ENCODE assay signal across 8 cellular contexts in genomic region chr2:27628767-27629709, GRCh38. TPM values are rescaled to one million over a fixed set of nuclear protein-coding genes. Genes with fewer than 3 reads are reported as not detected.
DNase-seq lines count a peak whose midpoint lies in the region; ATAC-seq and TF ChIP-seq lines count a peak whose summit lies in the region.

Gene CCDC121 (minus strand): TSS chr2:27629012. CDS start chr2:27627799, 1,213 bp downstream.
Gene GPN1 (plus strand): TSS chr2:27629050. CDS start chr2:27629059, 9 bp downstream.

- no peaks in the 10 kb centered on the region for H3K9me2 ChIP-seq in OCI-LY1 (ENCODE audit: low read depth, low read length)

- H2AFZ ChIP-seq in OCI-LY1 (ENCODE audit: low read length), result peak within 1 kb of the TSS; percentile 98

- H3K27me3 ChIP-seq in HUES6 (ENCODE audit: control insufficient read depth, insufficient read depth, low read length) (no peaks in the 10 kb centered on the region), OCI-LY1 (ENCODE audit: insufficient read depth, low read length) (no peaks in the 10 kb centered on the region), esophagus (ENCODE audit: control insufficient read depth in 1 of 2, insufficient read depth in 2 of 2, low read length in 2 of 2) (no peaks in the 10 kb centered on the region), mucosa of stomach (ENCODE audit: control insufficient read depth, insufficient read depth, low read length) (no peaks in the 10 kb centered on the region)

- peak within 1 kb of the TSS; percentile 36 for H3K27ac ChIP-seq in HUES6 (ENCODE audit: low read depth, low read length)
- H3K27ac ChIP-seq in OCI-LY1 (ENCODE audit: low read depth, low read length, poor library complexity, severe bottlenecking), result peak within 1 kb of the TSS; percentile 41
- H3K27ac ChIP-seq in esophagus (ENCODE audit: low read depth in 2 of 2, low read length in 1 of 2), result peak within 1 kb of the TSS; percentile 74 to 91

- peak within 1 kb of the TSS; percentile 93 for H3K9ac ChIP-seq in HUES6 (ENCODE audit: low read length)
- peak within 1 kb of the TSS; percentile 100 for H3K9ac ChIP-seq in OCI-LY1 (ENCODE audit: low read length)
- H3K9ac ChIP-seq in mucosa of stomach (ENCODE audit: low read length), result peak within 1 kb of the TSS; percentile 94

- no peak for TF ChIP-seq CTCF in OCI-LY1 (IDR thresholded peaks at IDR 0.05; ENCODE audit: low read length)

- 0 to 1% methylated on average over 44 of the region's 44 CpGs for WGBS in esophagus, 2 donors

- H3K9me3 ChIP-seq in HUES6 (ENCODE audit: control insufficient read depth, insufficient read depth, low read depth, low read length) (no peaks in the 10 kb centered on the region), OCI-LY1 (ENCODE audit: low read length) (no peaks in the 10 kb centered on the region), esophagus (ENCODE audit: control insufficient read depth in 2 of 2, insufficient read depth in 1 of 2, low read depth in 1 of 2, low read length in 1 of 2) (no peaks in the 10 kb centered on the region), mucosa of stomach (ENCODE audit: control insufficient read depth, low read length) (no peaks in the 10 kb centered on the region)

- no peaks in the 10 kb centered on the region for H4K20me1 ChIP-seq in OCI-LY1 (ENCODE audit: insufficient read depth, low read length)

- H3K4me3 ChIP-seq in HUES6 (ENCODE audit: low read depth, low read length) (peak within 1 kb of the TSS; percentile 86), OCI-LY1 (ENCODE audit: low read depth, low read length, poor library complexity, severe bottlenecking) (peak within 1 kb of the TSS; percentile 100), esophagus (ENCODE audit: low read depth in 1 of 2, low read length in 2 of 2) (peak within 1 kb of the TSS; percentile 72 to 76), mucosa of stomach (ENCODE audit: low read length) (peak within 1 kb of the TSS; percentile 85)

- H3F3A ChIP-seq in OCI-LY1 (ENCODE audit: insufficient read depth, low read length), result no peaks in the 10 kb centered on the region

- DNase-seq in DMS114 treated with DMSO at 0.1 percent for 48 hours (lab: John Stamatoyannopoulos, UW; ENCODE audit: unreplicated experiment) (peak; percentile 80), activated T-cell treated with anti-CD3 and anti-CD28 coated beads for 24 hours (ENCODE audit: low read depth) (peak; percentile 93)
- peak; percentile 96 for DNase-seq in stimulated activated CD8-positive, alpha-beta memory T cell treated with anti-CD3 and anti-CD28 coated beads, Interleukin-4, amount 100 ng/mL, for 48 hours

- peak; percentile 96 for ATAC-seq in GM21515 (IDR thresholded peaks at IDR 0.05; ENCODE audit: unreplicated experiment)

- peaks cover 9% of the 10 kb centered on the region; the same call in 1 of the 2 replicates for H3K4me1 ChIP-seq in HUES6 (ENCODE audit: control insufficient read depth, insufficient read depth, low read length)
- peaks cover 27% of the 10 kb centered on the region for H3K4me1 ChIP-seq in OCI-LY1 (ENCODE audit: insufficient read depth, low read length, severe bottlenecking)
- peaks cover 0 to 2% of the 10 kb centered on the region in 2 donors for H3K4me1 ChIP-seq in esophagus (ENCODE audit: control insufficient read depth in 2 of 2, insufficient read depth in 2 of 2, low read length in 1 of 2)
- peaks cover 11% of the 10 kb centered on the region for H3K4me1 ChIP-seq in mucosa of stomach (ENCODE audit: control insufficient read depth, insufficient read depth, low read length)

- peaks cover 9% of the 10 kb centered on the region for H3K79me2 ChIP-seq in OCI-LY1 (ENCODE audit: insufficient read depth, low read length)

- H3K4me2 ChIP-seq in OCI-LY1 (ENCODE audit: low read length), result peak within 1 kb of the TSS; percentile 99

- peaks cover 49% of the 10 kb centered on the region for H3K36me3 ChIP-seq in HUES6 (ENCODE audit: control insufficient read depth, insufficient read depth, low read length)
- H3K36me3 ChIP-seq in OCI-LY1 (ENCODE audit: insufficient read depth, low read length), result peaks cover 36% of the 10 kb centered on the region
- H3K36me3 ChIP-seq in esophagus (ENCODE audit: control insufficient read depth in 2 of 2, insufficient read depth in 2 of 2, low read length in 1 of 2), result peaks cover 2 to 5% of the 10 kb centered on the region in 2 donors
- no peaks in the 10 kb centered on the region for H3K36me3 ChIP-seq in mucosa of stomach (ENCODE audit: control insufficient read depth, insufficient read depth, low read length)

RNA-seq across cellular contexts. Expression of gene CCDC121, which starts in this region (rescaled TPM):
- 1 to 10 TPM; 1.0 to 1.2 TPM for polyA plus RNA-seq in esophagus

RNA-seq across cellular contexts. Expression of gene GPN1, which starts in this region (rescaled TPM):
- polyA plus RNA-seq in esophagus, result 10 to 100 TPM; 15.0 to 25.0 TPM

Comparison
In these comparisons a context has a peak if more than half of its experiments do, and no peak if none do; other contexts are left out.
1. Peak in every context shown above with its lines: DNase-seq, ATAC-seq, H3K4me3 ChIP-seq and H3K27ac ChIP-seq.